Comparison of ENCODE assay signal across 2 cellular contexts in the genomic region with DNA sequence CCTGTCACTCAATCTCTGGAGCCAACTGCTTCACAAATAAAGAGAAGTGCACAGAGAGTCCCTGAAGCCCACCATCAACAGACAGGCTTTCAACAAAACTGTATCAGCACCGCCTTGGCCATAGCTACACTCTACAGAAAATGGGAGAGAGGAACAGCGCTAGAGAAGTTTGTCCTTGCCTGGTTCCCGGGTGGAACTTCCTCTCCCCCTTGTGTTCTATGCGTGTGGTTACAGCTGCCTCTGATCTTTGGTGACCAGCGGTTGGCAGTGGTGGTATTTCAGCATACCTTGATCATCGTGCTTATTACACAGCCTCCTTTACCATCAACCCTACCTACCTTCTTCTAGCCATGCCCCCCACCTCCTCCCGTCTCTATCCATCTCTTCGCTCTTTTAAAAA.
TF ChIP-seq lines count a peak whose summit lies in the region.

No MANE protein-coding gene starts in this region.

TF ChIP-seq in GM12878, 131 proteins besides CTCF, POLR2A, EP300 and RAD21:
- TF ChIP-seq RUNX3 (IDR thresholded peaks at IDR 0.05; ENCODE audit: low read length) (0 out of 2 replicates have a peak, but pooled peaks have one; percentile 8), STAT1 (conservative IDR thresholded peaks at IDR 0.05) (no peak)
TF ChIP-seq in GM12878: peak in this region for 1.

TF ChIP-seq in liver, 16 proteins besides CTCF, POLR2A, EP300 and RAD21:
- no peak for TF ChIP-seq ATF3 (IDR thresholded peaks at IDR 0.05)
- TF ChIP-seq, protein P1, sequence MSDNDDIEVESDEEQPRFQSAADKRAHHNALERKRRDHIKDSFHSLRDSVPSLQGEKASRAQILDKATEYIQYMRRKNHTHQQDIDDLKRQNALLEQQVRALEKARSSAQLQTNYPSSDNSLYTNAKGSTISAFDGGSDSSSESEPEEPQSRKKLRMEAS (IDR thresholded peaks at IDR 0.05) = no peak
- no peak for TF ChIP-seq TAF1 (conservative IDR thresholded peaks at IDR 0.05)
- TF ChIP-seq, protein P2, sequence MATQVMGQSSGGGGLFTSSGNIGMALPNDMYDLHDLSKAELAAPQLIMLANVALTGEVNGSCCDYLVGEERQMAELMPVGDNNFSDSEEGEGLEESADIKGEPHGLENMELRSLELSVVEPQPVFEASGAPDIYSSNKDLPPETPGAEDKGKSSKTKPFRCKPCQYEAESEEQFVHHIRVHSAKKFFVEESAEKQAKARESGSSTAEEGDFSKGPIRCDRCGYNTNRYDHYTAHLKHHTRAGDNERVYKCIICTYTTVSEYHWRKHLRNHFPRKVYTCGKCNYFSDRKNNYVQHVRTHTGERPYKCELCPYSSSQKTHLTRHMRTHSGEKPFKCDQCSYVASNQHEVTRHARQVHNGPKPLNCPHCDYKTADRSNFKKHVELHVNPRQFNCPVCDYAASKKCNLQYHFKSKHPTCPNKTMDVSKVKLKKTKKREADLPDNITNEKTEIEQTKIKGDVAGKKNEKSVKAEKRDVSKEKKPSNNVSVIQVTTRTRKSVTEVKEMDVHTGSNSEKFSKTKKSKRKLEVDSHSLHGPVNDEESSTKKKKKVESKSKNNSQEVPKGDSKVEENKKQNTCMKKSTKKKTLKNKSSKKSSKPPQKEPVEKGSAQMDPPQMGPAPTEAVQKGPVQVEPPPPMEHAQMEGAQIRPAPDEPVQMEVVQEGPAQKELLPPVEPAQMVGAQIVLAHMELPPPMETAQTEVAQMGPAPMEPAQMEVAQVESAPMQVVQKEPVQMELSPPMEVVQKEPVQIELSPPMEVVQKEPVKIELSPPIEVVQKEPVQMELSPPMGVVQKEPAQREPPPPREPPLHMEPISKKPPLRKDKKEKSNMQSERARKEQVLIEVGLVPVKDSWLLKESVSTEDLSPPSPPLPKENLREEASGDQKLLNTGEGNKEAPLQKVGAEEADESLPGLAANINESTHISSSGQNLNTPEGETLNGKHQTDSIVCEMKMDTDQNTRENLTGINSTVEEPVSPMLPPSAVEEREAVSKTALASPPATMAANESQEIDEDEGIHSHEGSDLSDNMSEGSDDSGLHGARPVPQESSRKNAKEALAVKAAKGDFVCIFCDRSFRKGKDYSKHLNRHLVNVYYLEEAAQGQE (IDR thresholded peaks at IDR 0.05) = no peak
- no peak for TF ChIP-seq HNF4A (conservative IDR thresholded peaks at IDR 0.05)
- TF ChIP-seq FOXA2 (IDR thresholded peaks at IDR 0.05) = no peak
- TF ChIP-seq GABPA (IDR thresholded peaks at IDR 0.05 in 1 of 2, conservative IDR thresholded peaks at IDR 0.05 in 1 of 2) = no peak
